ENCODE assay signal across 8 cellular contexts in the genomic region with DNA sequence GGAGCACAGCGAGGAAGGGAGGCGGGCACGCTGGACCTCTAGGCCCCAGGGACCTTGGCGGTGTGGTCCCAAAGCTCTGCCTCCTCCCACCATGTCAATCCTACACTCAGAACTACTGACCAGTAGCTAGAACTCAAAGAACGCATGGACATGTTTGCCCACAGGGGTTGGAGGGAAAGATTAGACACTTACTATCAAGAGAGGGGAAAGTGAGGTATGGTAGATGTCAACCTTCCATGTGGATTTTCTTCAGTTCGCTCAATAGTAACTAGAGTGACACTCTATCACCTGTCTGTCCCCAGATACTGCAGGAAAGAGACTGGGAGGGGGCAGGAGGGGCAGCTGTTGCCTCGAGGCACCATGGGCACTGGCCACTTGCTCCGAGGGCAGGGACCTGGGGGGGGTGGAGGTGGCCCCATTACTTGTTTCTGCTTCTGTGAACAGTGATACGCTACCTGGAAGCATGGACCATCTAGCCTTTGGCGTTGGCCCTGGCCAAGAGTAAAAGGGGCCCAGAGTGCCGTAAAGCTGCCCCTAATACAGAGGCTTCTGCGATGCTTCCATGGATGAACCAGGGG. TPM values are rescaled to one million over a fixed set of nuclear protein-coding genes. Genes with fewer than 3 reads are reported as not detected.
DNase-seq lines count a peak whose midpoint lies in the region; ATAC-seq and TF ChIP-seq lines count a peak whose summit lies in the region.

No MANE protein-coding gene starts in this region.

- peak overlapping the region; percentile 96 for H3K27ac ChIP-seq in BLaER1
- no peak overlapping the region for H3K27ac ChIP-seq in duodenal mucosa (ENCODE audit: low read depth, low read length)
- peak overlapping the region; percentile 92 for H3K27ac ChIP-seq in neural cell (ENCODE audit: low read length)

- H3K9me3 ChIP-seq in BLaER1, result no peaks in the 10 kb centered on the region
- no peaks in the 10 kb centered on the region for H3K9me3 ChIP-seq in MG63
- no peaks in the 10 kb centered on the region for H3K9me3 ChIP-seq in duodenal mucosa (ENCODE audit: control insufficient read depth in 1 of 2, low read length in 2 of 2)
- H3K9me3 ChIP-seq in neural cell (ENCODE audit: low read length), result no peaks in the 10 kb centered on the region

- H3K79me2 ChIP-seq in neural cell (replicated peaks; ENCODE audit: insufficient read depth, low read length), result peaks cover 86% of the 10 kb centered on the region

- H3K4me3 ChIP-seq in BLaER1 (peak overlapping the region; percentile 83), MG63 (peak overlapping the region; percentile 88), duodenal mucosa (ENCODE audit: low read depth in 1 of 2, low read length in 2 of 2) (peak overlapping the region; percentile 92 to 93), neural cell (ENCODE audit: low read length) (peak overlapping the region; percentile 98)

- DNase-seq in MG63, result no peak
- no peak for DNase-seq in AG08395 (ENCODE audit: low spot score)
- DNase-seq in central memory CD4-positive, alpha-beta T cell, result no peak

- H3K4me1 ChIP-seq in BLaER1 (peaks cover 82% of the 10 kb centered on the region), duodenal mucosa (ENCODE audit: control insufficient read depth in 1 of 2, insufficient read depth in 2 of 2, low read length in 2 of 2) (peaks cover 52 to 56% of the 10 kb centered on the region in 2 donors)

- H3K9ac ChIP-seq in BLaER1 (peak overlapping the region; percentile 96), duodenal mucosa (ENCODE audit: low read depth in 1 of 2, low read length in 2 of 2) (peak overlapping the region in 1 of 2 donors; percentile 87), neural cell (ENCODE audit: low read length) (peak overlapping the region; percentile 97)

- no peak for TF ChIP-seq EP300 in neural cell (conservative IDR thresholded peaks at IDR 0.05; ENCODE audit: poor library complexity, severe bottlenecking)

- no peak overlapping the region for H2AFZ ChIP-seq in neural cell (ENCODE audit: low read depth, low read length)

- H4K20me1 ChIP-seq in BLaER1 (peaks cover 95% of the 10 kb centered on the region), neural cell (ENCODE audit: insufficient read depth) (peaks cover 8% of the 10 kb centered on the region)

- ATAC-seq in HG03439 (IDR thresholded peaks at IDR 0.05; ENCODE audit: unreplicated experiment) (no peak), HG03520 (IDR thresholded peaks at IDR 0.05; ENCODE audit: unreplicated experiment) (no peak)

- no peaks in the 10 kb centered on the region for H3K27me3 ChIP-seq in BLaER1
- H3K27me3 ChIP-seq in MG63, result no peaks in the 10 kb centered on the region
- no peaks in the 10 kb centered on the region for H3K27me3 ChIP-seq in duodenal mucosa (ENCODE audit: control insufficient read depth in 1 of 2, insufficient read depth in 2 of 2, low read length in 2 of 2)
- H3K27me3 ChIP-seq in neural cell (ENCODE audit: insufficient read depth, low read depth, low read length), result no peaks in the 10 kb centered on the region

- no peak for TF ChIP-seq RAD21 in neural cell (conservative IDR thresholded peaks at IDR 0.05)

- no peaks in the 10 kb centered on the region for H3K9me2 ChIP-seq in neural cell (ENCODE audit: insufficient read depth, low read length)

- H3K4me2 ChIP-seq in BLaER1 (peak overlapping the region; percentile 97), neural cell (ENCODE audit: low read length) (peak overlapping the region; percentile 70)

- H3K36me3 ChIP-seq in BLaER1, result peaks cover 4% of the 10 kb centered on the region; the same call in 1 of the 2 replicates
- peaks cover 8% of the 10 kb centered on the region for H3K36me3 ChIP-seq in MG63
- no peaks in the 10 kb centered on the region for H3K36me3 ChIP-seq in duodenal mucosa (ENCODE audit: control insufficient read depth in 1 of 2, insufficient read depth in 2 of 2, low read length in 2 of 2)
- no peaks in the 10 kb centered on the region for H3K36me3 ChIP-seq in neural cell (ENCODE audit: insufficient read depth, low read length)

- no peak for TF ChIP-seq CTCF in neural cell (IDR thresholded peaks at IDR 0.05; ENCODE audit: poor library complexity, severe bottlenecking)

- peaks cover 3% of the 10 kb centered on the region for H3F3A ChIP-seq in neural cell (ENCODE audit: insufficient read depth, low read length, poor library complexity, severe bottlenecking)

TF ChIP-seq in neural cell, 6 proteins besides CTCF, POLR2A, EP300 and RAD21:
- TF ChIP-seq SMC3 (conservative IDR thresholded peaks at IDR 0.05; ENCODE audit: poor library complexity), result no peak
- TF ChIP-seq MXI1 (conservative IDR thresholded peaks at IDR 0.05; ENCODE audit: poor library complexity, severe bottlenecking), result no peak
- no peak for TF ChIP-seq POLR2AphosphoS5 (IDR thresholded peaks at IDR 0.05)
- TF ChIP-seq, protein P1, sequence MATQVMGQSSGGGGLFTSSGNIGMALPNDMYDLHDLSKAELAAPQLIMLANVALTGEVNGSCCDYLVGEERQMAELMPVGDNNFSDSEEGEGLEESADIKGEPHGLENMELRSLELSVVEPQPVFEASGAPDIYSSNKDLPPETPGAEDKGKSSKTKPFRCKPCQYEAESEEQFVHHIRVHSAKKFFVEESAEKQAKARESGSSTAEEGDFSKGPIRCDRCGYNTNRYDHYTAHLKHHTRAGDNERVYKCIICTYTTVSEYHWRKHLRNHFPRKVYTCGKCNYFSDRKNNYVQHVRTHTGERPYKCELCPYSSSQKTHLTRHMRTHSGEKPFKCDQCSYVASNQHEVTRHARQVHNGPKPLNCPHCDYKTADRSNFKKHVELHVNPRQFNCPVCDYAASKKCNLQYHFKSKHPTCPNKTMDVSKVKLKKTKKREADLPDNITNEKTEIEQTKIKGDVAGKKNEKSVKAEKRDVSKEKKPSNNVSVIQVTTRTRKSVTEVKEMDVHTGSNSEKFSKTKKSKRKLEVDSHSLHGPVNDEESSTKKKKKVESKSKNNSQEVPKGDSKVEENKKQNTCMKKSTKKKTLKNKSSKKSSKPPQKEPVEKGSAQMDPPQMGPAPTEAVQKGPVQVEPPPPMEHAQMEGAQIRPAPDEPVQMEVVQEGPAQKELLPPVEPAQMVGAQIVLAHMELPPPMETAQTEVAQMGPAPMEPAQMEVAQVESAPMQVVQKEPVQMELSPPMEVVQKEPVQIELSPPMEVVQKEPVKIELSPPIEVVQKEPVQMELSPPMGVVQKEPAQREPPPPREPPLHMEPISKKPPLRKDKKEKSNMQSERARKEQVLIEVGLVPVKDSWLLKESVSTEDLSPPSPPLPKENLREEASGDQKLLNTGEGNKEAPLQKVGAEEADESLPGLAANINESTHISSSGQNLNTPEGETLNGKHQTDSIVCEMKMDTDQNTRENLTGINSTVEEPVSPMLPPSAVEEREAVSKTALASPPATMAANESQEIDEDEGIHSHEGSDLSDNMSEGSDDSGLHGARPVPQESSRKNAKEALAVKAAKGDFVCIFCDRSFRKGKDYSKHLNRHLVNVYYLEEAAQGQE (IDR thresholded peaks at IDR 0.05; ENCODE audit: borderline replicate concordance), result no peak
- TF ChIP-seq TAF1 (IDR thresholded peaks at IDR 0.05; ENCODE audit: low read depth), result no peak
- no peak for TF ChIP-seq EZH2 (IDR thresholded peaks at IDR 0.05; ENCODE audit: borderline replicate concordance, insufficient read depth, low read length, poor library complexity, severe bottlenecking)

RNA-seq across cellular contexts. Expression of a gene that starts 0.9 kb away (rescaled TPM):
- total RNA-seq in MG63 (2014; rRNA removed; shearing (Covaris generic); ENCODE audit: low replicate concordance), result 20.0 and 21.2 TPM in 2 replicates
- 40.9 and 42.8 TPM in 2 replicates for polyA plus RNA-seq in neural cell
- polyA minus RNA-seq in neural cell, result 86.7 and 87.6 TPM in 2 replicates

RNA-seq across cellular contexts. Expression of a gene that starts 10.7 kb away (rescaled TPM):
- total RNA-seq in MG63 (2014; rRNA removed; shearing (Covaris generic); ENCODE audit: low replicate concordance), result 36.6 and 42.1 TPM in 2 replicates
- polyA plus RNA-seq in neural cell, result 54.8 and 56.4 TPM in 2 replicates
- polyA minus RNA-seq in neural cell, result 75.0 and 76.5 TPM in 2 replicates

RNA-seq across cellular contexts. Expression of a gene that starts 25.3 kb away (rescaled TPM):
- total RNA-seq in MG63 (2014; rRNA removed; shearing (Covaris generic); ENCODE audit: low replicate concordance), result not detected in 2 replicates
- not detected in 2 replicates for polyA plus RNA-seq in neural cell
- polyA minus RNA-seq in neural cell, result not detected in 2 replicates
